ENCODE assay signal across 1 cellular context in genomic region chr1:9894115-9894514, GRCh38.
TF ChIP-seq lines count a peak whose summit lies in the region.

No MANE protein-coding gene starts in this region.

TF ChIP-seq in endothelial cell of umbilical vein, 7 proteins besides CTCF, POLR2A, EP300 and RAD21:
- TF ChIP-seq EZH2 (IDR thresholded peaks at IDR 0.05; ENCODE audit: borderline replicate concordance, low read depth, low read length, severe bottlenecking) (no peak), JUN (IDR thresholded peaks at IDR 0.05; ENCODE audit: borderline replicate concordance, insufficient read depth, insufficient read length, low read depth) (no peak), FOS (IDR thresholded peaks at IDR 0.05; ENCODE audit: borderline replicate concordance, insufficient read depth, low read length) (no peak), MYC (IDR thresholded peaks at IDR 0.05; ENCODE audit: low read depth, low read length) (no peak), GATA2 (IDR thresholded peaks at IDR 0.05; ENCODE audit: insufficient read depth, insufficient read length, low read depth, low read length) (no peak), POLR2AphosphoS5 (IDR thresholded peaks at IDR 0.05; ENCODE audit: insufficient read depth, low read depth, low read length) (no peak)
- TF ChIP-seq, protein P1, sequence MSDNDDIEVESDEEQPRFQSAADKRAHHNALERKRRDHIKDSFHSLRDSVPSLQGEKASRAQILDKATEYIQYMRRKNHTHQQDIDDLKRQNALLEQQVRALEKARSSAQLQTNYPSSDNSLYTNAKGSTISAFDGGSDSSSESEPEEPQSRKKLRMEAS (IDR thresholded peaks at IDR 0.05; ENCODE audit: insufficient read depth, insufficient read length) = no peak
